19 cellular contexts compared by ENCODE assay signal in the genomic region with DNA sequence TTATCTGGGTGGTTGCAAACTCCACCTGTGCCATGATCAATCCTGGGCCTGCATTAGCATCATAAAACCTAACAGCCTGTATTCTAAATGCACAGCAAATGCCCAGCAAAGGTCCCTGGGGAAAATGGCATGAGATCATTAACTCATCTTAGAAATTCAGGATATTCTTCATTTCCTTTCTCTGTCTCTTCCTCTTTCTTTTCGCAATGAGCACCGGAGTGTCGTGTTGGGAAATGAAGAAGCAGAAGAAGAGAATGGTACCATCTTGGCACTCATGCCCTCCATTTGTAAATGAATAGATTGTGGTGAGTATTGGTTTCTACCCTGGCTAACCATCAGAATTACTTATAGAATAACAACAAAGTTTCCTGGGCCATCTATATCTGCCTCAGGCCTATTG.
"Had no signal": no experiment of that assay in that cellular context is flagged by ENCODE, and none has a peak within 500 bp of the region (broad histone marks: within the 10 kb centered on the region; RNA-seq: fewer than 3 reads in every experiment).

No MANE protein-coding gene starts in this region.

- DNase-seq: effector memory CD8-positive, alpha-beta T cell; gastrocnemius medialis; islet precursor cell; mammary epithelial cell; natural killer cell; posterior cingulate gyrus; sigmoid colon; stimulated activated CD4-positive, alpha-beta T cell treated with anti-CD3 and anti-CD28 coated beads, Interleukin-2, amount 100 ng/mL, for 24 hours; stimulated activated CD4-positive, alpha-beta T cell treated with anti-CD3 and anti-CD28 coated beads, Interleukin-4, amount 100 ng/mL, for 4 hours; stimulated activated naive B cell treated with anti-CD40 and anti-IgM and Interleukin-4, amounts not matched to agents 10 μg/mL and 1 μg/mL and 100 μg/mL, for 72 hours; stimulated activated naive CD8-positive, alpha-beta T cell treated with anti-CD3 and anti-CD28 coated beads, Interleukin-15, amount 100 ng/mL, for 72 hours; testis had no signal

- H3K4me3 ChIP-seq: esophagus muscularis mucosa, gastrocnemius medialis, sigmoid colon, skin epidermis, testis, tibial nerve had no signal

- H3K4me3 Mint-ChIP-seq: dendritic cell treated with granulocyte-macrophage colony-stimulating factor and Interleukin-4, amounts not matched to agents 40 ng/mL and 50 ng/mL, for 4 days; effector memory CD8-positive, alpha-beta T cell; mesothelial cell of epicardium; natural killer cell; neural crest cell; stimulated activated naive B cell treated with anti-CD40 and anti-IgM and Interleukin-4, amounts not matched to agents 10 μg/mL and 1 μg/mL and 100 μg/mL, for 72 hours; stimulated activated naive CD8-positive, alpha-beta T cell treated with anti-CD3 and anti-CD28 coated beads, Interleukin-15, amount 100 ng/mL, for 72 hours had no signal

- H3K36me3 Mint-ChIP-seq: mesothelial cell of epicardium; natural killer cell; stimulated activated naive B cell treated with anti-CD40 and anti-IgM and Interleukin-4, amounts not matched to agents 10 μg/mL and 1 μg/mL and 100 μg/mL, for 72 hours had no signal

- H3K4me1 Mint-ChIP-seq: mesothelial cell of epicardium; natural killer cell; stimulated activated naive CD8-positive, alpha-beta T cell treated with anti-CD3 and anti-CD28 coated beads, Interleukin-15, amount 100 ng/mL, for 72 hours had no signal

- H3K4me1 ChIP-seq: esophagus muscularis mucosa, gastrocnemius medialis, sigmoid colon, testis, tibial nerve had no signal

- H3K27me3 ChIP-seq: esophagus muscularis mucosa, gastrocnemius medialis, sigmoid colon, testis, tibial nerve had no signal

- H3K9me3 ChIP-seq: esophagus muscularis mucosa, gastrocnemius medialis, sigmoid colon, testis, tibial nerve had no signal

- H3K9me3 Mint-ChIP-seq: effector memory CD8-positive, alpha-beta T cell; natural killer cell; neural crest cell; stimulated activated naive CD8-positive, alpha-beta T cell treated with anti-CD3 and anti-CD28 coated beads, Interleukin-15, amount 100 ng/mL, for 72 hours had no signal

- H3K27ac ChIP-seq: epithelial cell of prostate, esophagus muscularis mucosa, gastrocnemius medialis, sigmoid colon, skin epidermis, testis, tibial nerve had no signal

- H3K36me3 ChIP-seq: esophagus muscularis mucosa, gastrocnemius medialis, sigmoid colon, tibial nerve had no signal

- H3K27ac Mint-ChIP-seq: dendritic cell treated with granulocyte-macrophage colony-stimulating factor and Interleukin-4, amounts not matched to agents 40 ng/mL and 50 ng/mL, for 4 days; effector memory CD8-positive, alpha-beta T cell; mesothelial cell of epicardium; natural killer cell; stimulated activated naive B cell treated with anti-CD40 and anti-IgM and Interleukin-4, amounts not matched to agents 10 μg/mL and 1 μg/mL and 100 μg/mL, for 72 hours; stimulated activated naive CD8-positive, alpha-beta T cell treated with anti-CD3 and anti-CD28 coated beads, Interleukin-15, amount 100 ng/mL, for 72 hours had no signal
